Comparison of ENCODE assay signal across 2 cellular contexts in genomic region chr2:207744050-207744449, GRCh38.
TF ChIP-seq lines count a peak whose summit lies in the region.

No MANE protein-coding gene starts in this region.

TF ChIP-seq in liver, 16 proteins besides CTCF, POLR2A, EP300 and RAD21:
- no peak for TF ChIP-seq REST (IDR thresholded peaks at IDR 0.05)
- TF ChIP-seq RXRA (IDR thresholded peaks at IDR 0.05): peak; percentile 29 to 42
- TF ChIP-seq HNF4A (conservative IDR thresholded peaks at IDR 0.05): peak in 1 of 2 donors; percentile 6

TF ChIP-seq in HepG2, 621 proteins besides CTCF, POLR2A, EP300 and RAD21:
- no peak for TF ChIP-seq ZNF136 (CRISPR knock-in tag; IDR thresholded peaks at IDR 0.05; ENCODE audit: low read depth)
- TF ChIP-seq HOXD1 (CRISPR knock-in tag; IDR thresholded peaks at IDR 0.05): no peak
- no peak for TF ChIP-seq ZNF687 (CRISPR knock-in tag; IDR thresholded peaks at IDR 0.05)
- no peak for TF ChIP-seq ZNF180 (CRISPR knock-in tag; IDR thresholded peaks at IDR 0.05; ENCODE audit: borderline replicate concordance, low read depth)
- no peak for TF ChIP-seq SOX5 (CRISPR knock-in tag; IDR thresholded peaks at IDR 0.05; ENCODE audit: borderline replicate concordance)
- TF ChIP-seq PAWR (CRISPR knock-in tag; IDR thresholded peaks at IDR 0.05; ENCODE audit: borderline replicate concordance): no peak
- no peak for TF ChIP-seq ATM (IDR thresholded peaks at IDR 0.05; ENCODE audit: borderline replicate concordance)
- no peak for TF ChIP-seq ZNF644 (CRISPR knock-in tag; IDR thresholded peaks at IDR 0.05; ENCODE audit: low read depth)
- no peak for TF ChIP-seq ZNF441 (CRISPR knock-in tag; IDR thresholded peaks at IDR 0.05; ENCODE audit: borderline replicate concordance)
- TF ChIP-seq SRSF4 (IDR thresholded peaks at IDR 0.05; ENCODE audit: low read depth, low read length, poor library complexity, severe bottlenecking): no peak
- TF ChIP-seq ZNF33A (CRISPR knock-in tag; IDR thresholded peaks at IDR 0.05; ENCODE audit: borderline replicate concordance): no peak
- TF ChIP-seq THRA (CRISPR knock-in tag; IDR thresholded peaks at IDR 0.05; ENCODE audit: borderline replicate concordance): no peak
- TF ChIP-seq ZNF768 (CRISPR knock-in tag; IDR thresholded peaks at IDR 0.05): no peak
- no peak for TF ChIP-seq NKX3-1 (CRISPR knock-in tag; IDR thresholded peaks at IDR 0.05)
- no peak for TF ChIP-seq ZNF510 (CRISPR knock-in tag; IDR thresholded peaks at IDR 0.05; ENCODE audit: low read depth)
- no peak for TF ChIP-seq ARNT2 (CRISPR knock-in tag; IDR thresholded peaks at IDR 0.05; ENCODE audit: low read depth)
